ENCODE assay signal across 19 cellular contexts in genomic region chr10:14247650-14248258, GRCh38.
DNase-seq lines count a peak whose midpoint lies in the region; ATAC-seq and TF ChIP-seq lines count a peak whose summit lies in the region.
"Had no signal": no experiment of that assay in that cellular context is flagged by ENCODE, and none has a peak within 500 bp of the region (broad histone marks: within the 10 kb centered on the region; RNA-seq: fewer than 3 reads in every experiment).

No MANE protein-coding gene starts in this region.

- WGBS in heart right ventricle, 2 donors, result 28 to 29% methylated on average over 8 of the region's 8 CpGs

- intact Hi-C loops in heart right ventricle (cut with DNase I), result no loop called here

- H3K4me3 ChIP-seq in heart right ventricle (no peak overlapping the region), BE2C (ENCODE audit: low read depth, low read length) (no peak overlapping the region), WERI-Rb-1 (ENCODE audit: low read depth, low read length) (no peak overlapping the region)

- TF ChIP-seq CTCF in brain (conservative IDR thresholded peaks at IDR 0.05) (no peak), heart right ventricle (IDR thresholded peaks at IDR 0.05) (no peak), BE2C (IDR thresholded peaks at IDR 0.05; ENCODE audit: low read depth, low read length) (no peak), WERI-Rb-1 (IDR thresholded peaks at IDR 0.05; ENCODE audit: low read depth, low read length) (no peak)

- H3K36me3 Mint-ChIP-seq in brain, result no peaks in the 10 kb centered on the region
- H3K36me3 Mint-ChIP-seq: CD4-positive, CD25-positive, alpha-beta regulatory T cell had no signal

- H3K4me1 ChIP-seq in heart right ventricle (peaks cover 0 to 9% (median 0%) of the 10 kb centered on the region in 9 donors), BE2C (no peaks in the 10 kb centered on the region)
- H3K4me1 ChIP-seq: Caco-2 had no signal

- peaks cover 14% of the 10 kb centered on the region for H3K4me1 Mint-ChIP-seq in brain
- H3K4me1 Mint-ChIP-seq: CD4-positive, CD25-positive, alpha-beta regulatory T cell had no signal

- H3K9me3 Mint-ChIP-seq in brain, result peaks cover 2 to 10% (median 7%) of the 10 kb centered on the region in 5 experiments

- H3K27ac ChIP-seq in heart right ventricle (no peak overlapping the region), WERI-Rb-1 (no peak overlapping the region)

- DNase-seq in Ammon's horn (ENCODE audit: low spot score) (peak; percentile 15), NCI-H146 treated with DMSO at 0.1 percent for 48 hours (lab: John Stamatoyannopoulos, UW; ENCODE audit: unreplicated experiment) (peak; percentile 13), heart right ventricle (peak; percentile 19 to 46), BE2C (no peak), WERI-Rb-1 (no peak), superior temporal gyrus (ENCODE audit: extremely low spot score) (no peak)
- DNase-seq: ACHN; AML-193; Caco-2; CD4-positive, CD25-positive, alpha-beta regulatory T cell; DMS79; NCI-H1417; NCI-H2081 treated with DMSO at 0.1 percent for 48 hours; NCI-H524 treated with DMSO at 0.1 percent for 48 hours; SHP77 treated with DMSO at 0.1 percent for 48 hours had no signal

- H3K27me3 Mint-ChIP-seq in brain, result peaks cover 31% of the 10 kb centered on the region

- peak in 3 of 8 donors; percentile 52 to 70 (median 66) for ATAC-seq in heart right ventricle
- ATAC-seq in GM19463 (IDR thresholded peaks at IDR 0.05; ENCODE audit: unreplicated experiment), result no peak
- ATAC-seq: HCT116, SK-N-SH treated with all-trans-retinoic acid at 6 μM for 48 hours had no signal

- H3K9me3 ChIP-seq in heart right ventricle, result peaks cover 0 to 17% (median 0%) of the 10 kb centered on the region in 11 donors
- H3K9me3 ChIP-seq in BE2C, result no peaks in the 10 kb centered on the region
- H3K9me3 ChIP-seq in WERI-Rb-1 (ENCODE audit: severe bottlenecking), result no peaks in the 10 kb centered on the region
- H3K9me3 ChIP-seq: Caco-2 had no signal

- peak overlapping the region; percentile 2 to 84 (median 32) for H3K27ac Mint-ChIP-seq in brain
- H3K27ac Mint-ChIP-seq: CD4-positive, CD25-positive, alpha-beta regulatory T cell had no signal

- H3K27me3 ChIP-seq in heart right ventricle (peaks cover 0 to 7% (median 0%) of the 10 kb centered on the region in 7 donors), BE2C (no peaks in the 10 kb centered on the region), WERI-Rb-1 (ENCODE audit: insufficient read depth, low read depth, severe bottlenecking) (no peaks in the 10 kb centered on the region)

- peak overlapping the region in 1 of 5 experiments; percentile 61 for H3K4me3 Mint-ChIP-seq in brain
- H3K4me3 Mint-ChIP-seq: CD4-positive, CD25-positive, alpha-beta regulatory T cell had no signal

- H3K36me3 ChIP-seq in heart right ventricle, result no peaks in the 10 kb centered on the region
- no peaks in the 10 kb centered on the region for H3K36me3 ChIP-seq in BE2C
- H3K36me3 ChIP-seq in WERI-Rb-1, result no peaks in the 10 kb centered on the region

Comparison
In these comparisons a context has a peak if more than half of its experiments do, and no peak if none do; other contexts are left out.
1. DNase-seq: peak in Ammon's horn (single experiment), NCI-H146 treated with DMSO at 0.1 percent for 48 hours (single experiment) and heart right ventricle (2 of 2); none in BE2C (single experiment), WERI-Rb-1 (single experiment) and superior temporal gyrus (single experiment).